ENCODE assay signal across 1 cellular context in the genomic region with DNA sequence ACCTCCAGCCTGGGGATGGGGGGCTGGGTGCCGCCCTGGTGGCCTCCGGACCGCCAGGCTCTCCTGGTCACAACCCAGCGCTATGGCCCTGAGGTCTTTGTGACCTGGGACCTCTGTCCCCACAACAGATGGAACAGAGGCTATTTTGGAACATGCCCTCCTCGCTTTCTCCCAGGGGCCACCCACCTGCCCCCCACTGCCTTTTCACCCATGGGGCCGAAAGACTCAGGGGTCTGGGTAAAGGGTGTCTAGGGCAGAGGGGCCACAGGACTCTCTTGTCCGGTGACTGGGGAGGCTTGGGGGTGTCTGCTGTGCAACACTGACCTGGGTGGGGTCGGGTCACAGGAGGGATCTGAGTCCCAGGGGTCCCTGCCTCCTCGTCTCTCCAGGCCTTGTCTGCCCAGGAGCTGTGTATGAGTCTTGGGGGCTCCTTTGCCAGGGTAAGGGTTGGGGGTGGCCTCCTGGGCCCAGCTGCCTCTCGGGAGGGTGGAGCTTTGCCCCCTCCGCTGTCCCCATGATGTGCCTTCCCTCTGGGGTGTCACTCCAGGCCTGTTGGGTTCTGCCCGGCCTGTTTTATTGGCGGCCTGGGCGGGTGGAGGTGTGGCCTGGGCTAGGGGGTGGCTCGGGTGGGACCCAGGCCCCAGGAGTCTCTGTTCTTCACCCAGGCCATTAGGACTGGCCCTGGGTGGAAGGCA.
A peak's percentile ranks its signal among the peaks of the same experiment; 100 is the strongest.
TF ChIP-seq lines count a peak whose summit lies in the region.

No MANE protein-coding gene starts in this region.

TF ChIP-seq in HEK293, 187 proteins besides CTCF, POLR2A, EP300 and RAD21 (continued from another document):
- TF ChIP-seq, protein P1, sequence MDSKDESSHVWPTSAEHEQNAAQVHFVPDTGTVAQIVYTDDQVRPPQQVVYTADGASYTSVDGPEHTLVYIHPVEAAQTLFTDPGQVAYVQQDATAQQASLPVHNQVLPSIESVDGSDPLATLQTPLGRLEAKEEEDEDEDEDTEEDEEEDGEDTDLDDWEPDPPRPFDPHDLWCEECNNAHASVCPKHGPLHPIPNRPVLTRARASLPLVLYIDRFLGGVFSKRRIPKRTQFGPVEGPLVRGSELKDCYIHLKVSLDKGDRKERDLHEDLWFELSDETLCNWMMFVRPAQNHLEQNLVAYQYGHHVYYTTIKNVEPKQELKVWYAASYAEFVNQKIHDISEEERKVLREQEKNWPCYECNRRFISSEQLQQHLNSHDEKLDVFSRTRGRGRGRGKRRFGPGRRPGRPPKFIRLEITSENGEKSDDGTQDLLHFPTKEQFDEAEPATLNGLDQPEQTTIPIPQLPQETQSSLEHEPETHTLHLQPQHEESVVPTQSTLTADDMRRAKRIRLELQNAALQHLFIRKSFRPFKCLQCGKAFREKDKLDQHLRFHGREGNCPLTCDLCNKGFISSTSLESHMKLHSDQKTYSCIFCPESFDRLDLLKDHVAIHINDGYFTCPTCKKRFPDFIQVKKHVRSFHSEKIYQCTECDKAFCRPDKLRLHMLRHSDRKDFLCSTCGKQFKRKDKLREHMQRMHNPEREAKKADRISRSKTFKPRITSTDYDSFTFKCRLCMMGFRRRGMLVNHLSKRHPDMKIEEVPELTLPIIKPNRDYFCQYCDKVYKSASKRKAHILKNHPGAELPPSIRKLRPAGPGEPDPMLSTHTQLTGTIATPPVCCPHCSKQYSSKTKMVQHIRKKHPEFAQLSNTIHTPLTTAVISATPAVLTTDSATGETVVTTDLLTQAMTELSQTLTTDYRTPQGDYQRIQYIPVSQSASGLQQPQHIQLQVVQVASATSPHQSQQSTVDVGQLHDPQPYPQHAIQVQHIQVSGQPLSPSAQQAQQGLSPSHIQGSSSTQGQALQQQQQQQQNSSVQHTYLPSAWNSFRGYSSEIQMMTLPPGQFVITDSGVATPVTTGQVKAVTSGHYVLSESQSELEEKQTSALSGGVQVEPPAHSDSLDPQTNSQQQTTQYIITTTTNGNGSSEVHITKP (tag by site-specific recombination; IDR thresholded peaks at IDR 0.05): 0 out of 2 replicates have a peak, but pooled peaks have one; percentile 21
- TF ChIP-seq ZNF677 (tag by site-specific recombination; IDR thresholded peaks at IDR 0.05): no peak
- peak; percentile 18; the same call in 1 of the 2 replicates for TF ChIP-seq SP2 (tag by site-specific recombination; IDR thresholded peaks at IDR 0.05)
- TF ChIP-seq, protein P2, sequence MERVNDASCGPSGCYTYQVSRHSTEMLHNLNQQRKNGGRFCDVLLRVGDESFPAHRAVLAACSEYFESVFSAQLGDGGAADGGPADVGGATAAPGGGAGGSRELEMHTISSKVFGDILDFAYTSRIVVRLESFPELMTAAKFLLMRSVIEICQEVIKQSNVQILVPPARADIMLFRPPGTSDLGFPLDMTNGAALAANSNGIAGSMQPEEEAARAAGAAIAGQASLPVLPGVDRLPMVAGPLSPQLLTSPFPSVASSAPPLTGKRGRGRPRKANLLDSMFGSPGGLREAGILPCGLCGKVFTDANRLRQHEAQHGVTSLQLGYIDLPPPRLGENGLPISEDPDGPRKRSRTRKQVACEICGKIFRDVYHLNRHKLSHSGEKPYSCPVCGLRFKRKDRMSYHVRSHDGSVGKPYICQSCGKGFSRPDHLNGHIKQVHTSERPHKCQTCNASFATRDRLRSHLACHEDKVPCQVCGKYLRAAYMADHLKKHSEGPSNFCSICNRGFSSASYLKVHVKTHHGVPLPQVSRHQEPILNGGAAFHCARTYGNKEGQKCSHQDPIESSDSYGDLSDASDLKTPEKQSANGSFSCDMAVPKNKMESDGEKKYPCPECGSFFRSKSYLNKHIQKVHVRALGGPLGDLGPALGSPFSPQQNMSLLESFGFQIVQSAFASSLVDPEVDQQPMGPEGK (tag by site-specific recombination; IDR thresholded peaks at IDR 0.05): peak; percentile 7; the same call in 1 of the 2 replicates
